1 cellular context compared by ENCODE assay signal in genomic region chr1:61268546-61269243, GRCh38.
TF ChIP-seq lines count a peak whose summit lies in the region.

No MANE protein-coding gene starts in this region.

TF ChIP-seq in GM23338, 12 proteins besides CTCF, POLR2A, EP300 and RAD21 (continued from another document):
- TF ChIP-seq ZNF462 (CRISPR knock-in tag; IDR thresholded peaks at IDR 0.05) (no peak), NANOG (IDR thresholded peaks at IDR 0.05; ENCODE audit: borderline replicate concordance) (no peak), ZNF114 (CRISPR knock-in tag; IDR thresholded peaks at IDR 0.05) (no peak)
